Comparison of ENCODE assay signal across 1 cellular context in the genomic region with DNA sequence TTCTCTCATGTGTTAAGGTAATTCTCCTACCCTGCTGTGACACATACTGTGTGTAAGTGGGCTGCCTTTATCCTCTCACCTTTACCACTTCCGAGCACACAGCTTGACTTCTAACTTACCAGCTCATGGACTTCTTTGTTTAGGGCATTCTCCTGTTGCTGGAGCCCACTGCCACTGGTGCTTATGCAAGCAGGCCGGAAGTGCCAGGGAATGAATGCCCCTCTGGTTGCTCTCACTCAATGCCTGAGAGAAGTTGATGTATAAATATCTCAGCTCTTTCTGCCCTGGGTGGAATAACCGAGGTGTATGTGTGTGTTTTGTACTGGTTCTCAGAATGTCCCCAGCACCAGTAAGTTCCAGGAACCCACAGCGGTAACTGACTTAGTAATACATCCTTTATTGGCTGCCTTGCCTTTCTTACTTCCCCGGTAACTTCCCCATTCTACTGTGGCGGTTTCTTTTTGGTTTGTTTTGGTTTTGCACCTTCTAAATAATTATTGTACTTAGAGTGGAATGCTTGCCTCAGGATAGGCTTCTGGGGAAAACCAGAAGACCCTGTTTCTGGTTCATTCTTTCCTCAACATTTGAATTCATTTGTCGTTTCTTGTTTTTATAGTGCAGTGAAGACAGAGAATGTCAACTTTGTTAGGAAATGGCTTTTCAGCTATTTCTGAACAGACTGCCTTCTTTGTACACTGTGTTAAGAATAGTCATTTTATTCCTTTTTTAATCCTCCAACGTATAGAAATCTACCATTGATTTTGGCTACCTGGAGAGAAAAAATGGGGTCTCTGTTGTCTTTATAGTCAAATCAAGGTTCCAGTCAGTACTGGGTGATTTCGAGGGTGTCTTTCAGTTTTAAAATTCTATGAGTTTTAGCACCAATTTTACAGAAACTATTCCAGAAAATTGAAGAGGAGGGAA.
TF ChIP-seq lines count a peak whose summit lies in the region.

No MANE protein-coding gene starts in this region.

TF ChIP-seq in GM23338, 12 proteins besides CTCF, POLR2A, EP300 and RAD21 (continued from another document):
- TF ChIP-seq, protein P1, sequence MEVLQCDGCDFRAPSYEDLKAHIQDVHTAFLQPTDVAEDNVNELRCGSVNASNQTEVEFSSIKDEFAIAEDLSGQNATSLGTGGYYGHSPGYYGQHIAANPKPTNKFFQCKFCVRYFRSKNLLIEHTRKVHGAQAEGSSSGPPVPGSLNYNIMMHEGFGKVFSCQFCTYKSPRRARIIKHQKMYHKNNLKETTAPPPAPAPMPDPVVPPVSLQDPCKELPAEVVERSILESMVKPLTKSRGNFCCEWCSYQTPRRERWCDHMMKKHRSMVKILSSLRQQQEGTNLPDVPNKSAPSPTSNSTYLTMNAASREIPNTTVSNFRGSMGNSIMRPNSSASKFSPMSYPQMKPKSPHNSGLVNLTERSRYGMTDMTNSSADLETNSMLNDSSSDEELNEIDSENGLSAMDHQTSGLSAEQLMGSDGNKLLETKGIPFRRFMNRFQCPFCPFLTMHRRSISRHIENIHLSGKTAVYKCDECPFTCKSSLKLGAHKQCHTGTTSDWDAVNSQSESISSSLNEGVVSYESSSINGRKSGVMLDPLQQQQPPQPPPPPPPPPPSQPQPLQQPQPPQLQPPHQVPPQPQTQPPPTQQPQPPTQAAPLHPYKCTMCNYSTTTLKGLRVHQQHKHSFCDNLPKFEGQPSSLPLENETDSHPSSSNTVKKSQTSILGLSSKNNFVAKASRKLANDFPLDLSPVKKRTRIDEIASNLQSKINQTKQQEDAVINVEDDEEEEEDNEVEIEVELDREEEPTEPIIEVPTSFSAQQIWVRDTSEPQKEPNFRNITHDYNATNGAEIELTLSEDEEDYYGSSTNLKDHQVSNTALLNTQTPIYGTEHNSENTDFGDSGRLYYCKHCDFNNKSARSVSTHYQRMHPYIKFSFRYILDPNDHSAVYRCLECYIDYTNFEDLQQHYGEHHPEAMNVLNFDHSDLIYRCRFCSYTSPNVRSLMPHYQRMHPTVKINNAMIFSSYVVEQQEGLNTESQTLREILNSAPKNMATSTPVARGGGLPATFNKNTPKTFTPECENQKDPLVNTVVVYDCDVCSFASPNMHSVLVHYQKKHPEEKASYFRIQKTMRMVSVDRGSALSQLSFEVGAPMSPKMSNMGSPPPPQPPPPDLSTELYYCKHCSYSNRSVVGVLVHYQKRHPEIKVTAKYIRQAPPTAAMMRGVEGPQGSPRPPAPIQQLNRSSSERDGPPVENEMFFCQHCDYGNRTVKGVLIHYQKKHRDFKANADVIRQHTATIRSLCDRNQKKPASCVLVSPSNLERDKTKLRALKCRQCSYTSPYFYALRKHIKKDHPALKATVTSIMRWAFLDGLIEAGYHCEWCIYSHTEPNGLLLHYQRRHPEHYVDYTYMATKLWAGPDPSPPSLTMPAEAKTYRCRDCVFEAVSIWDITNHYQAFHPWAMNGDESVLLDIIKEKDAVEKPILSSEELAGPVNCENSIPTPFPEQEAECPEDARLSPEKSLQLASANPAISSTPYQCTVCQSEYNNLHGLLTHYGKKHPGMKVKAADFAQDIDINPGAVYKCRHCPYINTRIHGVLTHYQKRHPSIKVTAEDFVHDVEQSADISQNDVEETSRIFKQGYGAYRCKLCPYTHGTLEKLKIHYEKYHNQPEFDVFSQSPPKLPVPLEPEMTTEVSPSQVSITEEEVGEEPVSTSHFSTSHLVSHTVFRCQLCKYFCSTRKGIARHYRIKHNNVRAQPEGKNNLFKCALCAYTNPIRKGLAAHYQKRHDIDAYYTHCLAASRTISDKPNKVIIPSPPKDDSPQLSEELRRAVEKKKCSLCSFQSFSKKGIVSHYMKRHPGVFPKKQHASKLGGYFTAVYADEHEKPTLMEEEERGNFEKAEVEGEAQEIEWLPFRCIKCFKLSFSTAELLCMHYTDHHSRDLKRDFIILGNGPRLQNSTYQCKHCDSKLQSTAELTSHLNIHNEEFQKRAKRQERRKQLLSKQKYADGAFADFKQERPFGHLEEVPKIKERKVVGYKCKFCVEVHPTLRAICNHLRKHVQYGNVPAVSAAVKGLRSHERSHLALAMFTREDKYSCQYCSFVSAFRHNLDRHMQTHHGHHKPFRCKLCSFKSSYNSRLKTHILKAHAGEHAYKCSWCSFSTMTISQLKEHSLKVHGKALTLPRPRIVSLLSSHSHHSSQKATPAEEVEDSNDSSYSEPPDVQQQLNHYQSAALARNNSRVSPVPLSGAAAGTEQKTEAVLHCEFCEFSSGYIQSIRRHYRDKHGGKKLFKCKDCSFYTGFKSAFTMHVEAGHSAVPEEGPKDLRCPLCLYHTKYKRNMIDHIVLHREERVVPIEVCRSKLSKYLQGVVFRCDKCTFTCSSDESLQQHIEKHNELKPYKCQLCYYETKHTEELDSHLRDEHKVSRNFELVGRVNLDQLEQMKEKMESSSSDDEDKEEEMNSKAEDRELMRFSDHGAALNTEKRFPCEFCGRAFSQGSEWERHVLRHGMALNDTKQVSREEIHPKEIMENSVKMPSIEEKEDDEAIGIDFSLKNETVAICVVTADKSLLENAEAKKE (CRISPR knock-in tag; IDR thresholded peaks at IDR 0.05): 0 out of 2 replicates have a peak, but pooled peaks have one; percentile 59
